8 cellular contexts compared by ENCODE assay signal in genomic region chrX:123859828-123860505, GRCh38. TPM values are rescaled to one million over a fixed set of nuclear protein-coding genes. Genes with fewer than 3 reads are reported as not detected.
DNase-seq lines count a peak whose midpoint lies in the region; ATAC-seq lines count a peak whose summit lies in the region.

Gene XIAP (plus strand): TSS chrX:123860053. CDS start chrX:123885663, 25,610 bp downstream.

- no peaks in the 10 kb centered on the region for H3K27me3 ChIP-seq in naive thymus-derived CD4-positive, alpha-beta T cell (ENCODE audit: control insufficient read depth in 2 of 2, insufficient read depth in 2 of 2, low read length in 2 of 2)

- H3K27ac ChIP-seq in naive thymus-derived CD4-positive, alpha-beta T cell (ENCODE audit: low read depth, low read length), result peak within 1 kb of the TSS; percentile 93

- peaks cover 9% of the 10 kb centered on the region for H3K36me3 Mint-ChIP-seq in activated T-helper 1 cell treated with anti-CD3 and anti-CD28 coated beads, Interleukin-12 subunit alpha, Interleukin-12 subunit beta, Interleukin-2, Interleukin-4 antibody, amounts not matched to agents 30 ng/mL and 10 ng/mL and 1 ng/mL, durations not matched to agents 14 hours and 24 hours and 36 hours (ENCODE audit: low read depth)
- peaks cover 0 to 7% (median 0%) of the 10 kb centered on the region in 5 donors for H3K36me3 Mint-ChIP-seq in naive thymus-derived CD4-positive, alpha-beta T cell

- no peaks in the 10 kb centered on the region for H3K27me3 Mint-ChIP-seq in activated T-helper 1 cell treated with anti-CD3 and anti-CD28 coated beads, Interleukin-12 subunit alpha, Interleukin-12 subunit beta, Interleukin-2, Interleukin-4 antibody, amounts not matched to agents 30 ng/mL and 10 ng/mL and 1 ng/mL, durations not matched to agents 14 hours and 24 hours and 36 hours (ENCODE audit: insufficient read depth)
- no peaks in the 10 kb centered on the region for H3K27me3 Mint-ChIP-seq in naive thymus-derived CD4-positive, alpha-beta T cell

- H3K9me3 ChIP-seq in naive thymus-derived CD4-positive, alpha-beta T cell (ENCODE audit: control insufficient read depth in 2 of 3, low read length in 3 of 3), result no peaks in the 10 kb centered on the region

- peaks cover 0 to 9% (median 0%) of the 10 kb centered on the region in 3 experiments for H3K36me3 ChIP-seq in naive thymus-derived CD4-positive, alpha-beta T cell (ENCODE audit: control insufficient read depth in 2 of 3, insufficient read depth in 3 of 3, low read length in 3 of 3)

- intact Hi-C loops in activated T-helper 1 cell treated with anti-CD3 and anti-CD28 coated beads, Interleukin-12 subunit alpha, Interleukin-12 subunit beta, Interleukin-2, Interleukin-4 antibody, amounts not matched to agents 30 ng/mL and 10 ng/mL and 1 ng/mL, durations not matched to agents 14 hours and 24 hours and 36 hours (cut with micrococcal nuclease), result loop anchor here (1.0 to 10.0 kb wide), 6 partner anchors 19 to 485 kb away; partner anchors contain the start of gene SH2D1A
- intact Hi-C loops in naive thymus-derived CD4-positive, alpha-beta T cell (cut with micrococcal nuclease), result loop anchor here (1.0 to 10.0 kb wide), 5 partner anchors 19 to 485 kb away; partner anchors contain the start of gene SH2D1A (in 1 of the 2)

- H3K4me3 Mint-ChIP-seq in activated T-helper 1 cell treated with anti-CD3 and anti-CD28 coated beads, Interleukin-12 subunit alpha, Interleukin-12 subunit beta, Interleukin-2, Interleukin-4 antibody, amounts not matched to agents 30 ng/mL and 10 ng/mL and 1 ng/mL, durations not matched to agents 14 hours and 24 hours and 36 hours, result peak within 1 kb of the TSS; percentile 89
- peak within 1 kb of the TSS; percentile 83 to 94 (median 90) for H3K4me3 Mint-ChIP-seq in naive thymus-derived CD4-positive, alpha-beta T cell

- H3K27ac Mint-ChIP-seq in activated T-helper 1 cell treated with anti-CD3 and anti-CD28 coated beads, Interleukin-12 subunit alpha, Interleukin-12 subunit beta, Interleukin-2, Interleukin-4 antibody, amounts not matched to agents 30 ng/mL and 10 ng/mL and 1 ng/mL, durations not matched to agents 14 hours and 24 hours and 36 hours, result peak within 1 kb of the TSS; percentile 90
- peak within 1 kb of the TSS; percentile 85 to 98 (median 94) for H3K27ac Mint-ChIP-seq in naive thymus-derived CD4-positive, alpha-beta T cell

- POLR2A ChIA-PET in naive thymus-derived CD4-positive, alpha-beta T cell (lab: Charles Lee), result interaction anchor here (1.0 to 1.4 kb wide), 2 partner anchors 100 to 103 kb away, joined by 3 to 7 read pairs; no protein-coding TSS in a partner anchor

- CTCF ChIA-PET in naive thymus-derived CD4-positive, alpha-beta T cell (lab: Charles Lee), result interaction anchor here (0.6 kb wide), 1 partner anchor 13 kb away, joined by 4 read pairs; no protein-coding TSS in a partner anchor

- DNase-seq in DMS 273 treated with DMSO at 0.1 percent for 48 hours (lab: John Stamatoyannopoulos, UW), result peak; percentile 80
- peak in 75 of 76 experiments; percentile 11 to 81 (median 65) for DNase-seq in HUDEP-2 (lab: John Stamatoyannopoulos, UW; ENCODE audit: unreplicated experiment in 76 of 76)
- DNase-seq in RKO (ENCODE audit: low spot score), result peak; percentile 81
- peak; percentile 66 for DNase-seq in activated T-helper 1 cell treated with anti-CD3 and anti-CD28 coated beads, Interleukin-12 subunit alpha, Interleukin-12 subunit beta, Interleukin-2, Interleukin-4 antibody, amounts not matched to agents 30 ng/mL and 10 ng/mL and 1 ng/mL, durations not matched to agents 14 hours and 24 hours and 36 hours (ENCODE audit: low spot score)
- DNase-seq in fibroblast of gingiva (ENCODE audit: low read depth), result peak; percentile 92
- DNase-seq in naive thymus-derived CD4-positive, alpha-beta T cell, result peak; percentile 48 to 70 (median 62)
- DNase-seq in stimulated activated naive CD4-positive, alpha-beta T cell (lab: John Stamatoyannopoulos, UW), result peak in 5 of 6 experiments; percentile 57 to 83 (median 69)

- peaks cover 17% of the 10 kb centered on the region for H3K4me1 Mint-ChIP-seq in activated T-helper 1 cell treated with anti-CD3 and anti-CD28 coated beads, Interleukin-12 subunit alpha, Interleukin-12 subunit beta, Interleukin-2, Interleukin-4 antibody, amounts not matched to agents 30 ng/mL and 10 ng/mL and 1 ng/mL, durations not matched to agents 14 hours and 24 hours and 36 hours (ENCODE audit: low read depth)
- peaks cover 9 to 27% (median 22%) of the 10 kb centered on the region in 7 donors for H3K4me1 Mint-ChIP-seq in naive thymus-derived CD4-positive, alpha-beta T cell

- H3K4me1 ChIP-seq in naive thymus-derived CD4-positive, alpha-beta T cell (ENCODE audit: control insufficient read depth in 2 of 2, insufficient read depth in 2 of 2, low read length in 2 of 2), result no peaks in the 10 kb centered on the region

- no peaks in the 10 kb centered on the region for H3K9me3 Mint-ChIP-seq in activated T-helper 1 cell treated with anti-CD3 and anti-CD28 coated beads, Interleukin-12 subunit alpha, Interleukin-12 subunit beta, Interleukin-2, Interleukin-4 antibody, amounts not matched to agents 30 ng/mL and 10 ng/mL and 1 ng/mL, durations not matched to agents 14 hours and 24 hours and 36 hours
- H3K9me3 Mint-ChIP-seq in naive thymus-derived CD4-positive, alpha-beta T cell, result peaks cover 0 to 2% (median 0%) of the 10 kb centered on the region in 11 donors

- peak within 1 kb of the TSS; percentile 74 for H3K4me3 ChIP-seq in naive thymus-derived CD4-positive, alpha-beta T cell (ENCODE audit: low read length)

- ATAC-seq in GM21381 (IDR thresholded peaks at IDR 0.05; ENCODE audit: unreplicated experiment), result peak; percentile 81
- peak; percentile 91 for ATAC-seq in naive thymus-derived CD4-positive, alpha-beta T cell

RNA-seq across cellular contexts. Expression of gene XIAP, which starts in this region (rescaled TPM):
- 35.0 and 39.1 TPM in 2 replicates for total RNA-seq in activated T-helper 1 cell treated with anti-CD3 and anti-CD28 coated beads, Interleukin-12 subunit alpha, Interleukin-12 subunit beta, Interleukin-2, Interleukin-4 antibody, amounts not matched to agents 30 ng/mL and 10 ng/mL and 1 ng/mL, durations not matched to agents 14 hours and 24 hours and 36 hours
- 10 to 100 TPM; 23.5 to 56.1 (median 49.3) TPM for total RNA-seq in naive thymus-derived CD4-positive, alpha-beta T cell
- 1 to 10 TPM; 8.1 to 9.2 TPM for polyA plus RNA-seq in naive thymus-derived CD4-positive, alpha-beta T cell

Comparison
In these comparisons a context has a peak if more than half of its experiments do, and no peak if none do; other contexts are left out.
1. Peak in every context shown above with its lines: DNase-seq, ATAC-seq, H3K4me3 ChIP-seq and H3K27ac ChIP-seq.